17 cellular contexts compared by ENCODE assay signal in the genomic region with DNA sequence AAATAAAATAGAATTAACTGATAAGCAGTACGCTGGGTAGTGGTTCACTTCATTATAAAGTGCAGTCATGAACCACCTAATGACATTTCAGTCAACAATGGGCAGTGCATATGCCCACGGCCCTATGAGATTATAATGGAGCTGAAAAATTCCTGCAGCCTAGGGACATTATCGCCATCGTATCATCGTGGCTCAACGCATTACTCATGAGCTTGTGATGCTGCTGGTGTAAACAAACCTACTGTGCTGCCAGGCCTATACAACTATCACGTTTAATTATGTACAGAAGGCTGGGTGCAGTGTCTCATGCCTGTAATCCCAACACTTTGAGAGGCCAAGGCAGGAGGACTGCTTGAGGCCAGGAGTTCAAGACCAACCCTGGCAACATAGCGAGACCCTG.
"Had no signal": no experiment of that assay in that cellular context is flagged by ENCODE, and none has a peak within 500 bp of the region (broad histone marks: within the 10 kb centered on the region; RNA-seq: fewer than 3 reads in every experiment).

No MANE protein-coding gene starts in this region.

- H3K27ac ChIP-seq: ascending aorta, cardiac muscle cell, foreskin keratinocyte, prostate gland had no signal

- H3K36me3 ChIP-seq: ascending aorta, cardiac muscle cell, prostate gland had no signal

- DNase-seq: activated CD4-positive, alpha-beta T cell treated with anti-CD3 and anti-CD28 coated beads, Interleukin-2, amount 50 U/mL, for 4 hours; activated CD4-positive, CD25-positive, alpha-beta regulatory T cell treated with anti-CD3 and anti-CD28 coated beads, Interleukin-2, amount 50 U/mL, for 72 hours; activated naive CD4-positive, alpha-beta T cell treated with Interleukin-2 at 50 U/mL for 16 hours; foreskin keratinocyte; immature natural killer cell; nucleus accumbens; right cardiac atrium; small intestine; stimulated activated CD4-positive, alpha-beta T cell treated with anti-CD3 and anti-CD28 coated beads, Interleukin-4, amount 100 ng/mL, for 4 hours; stimulated activated CD8-positive, alpha-beta memory T cell treated with anti-CD3 and anti-CD28 coated beads, Interleukin-4, amount 100 ng/mL, for 48 hours; stimulated activated naive CD4-positive, alpha-beta T cell treated with Interleukin-2 at 50 U/mL for 16 hours; T-helper 9 cell had no signal

- ATAC-seq: activated T-helper 17 cell treated with anti-CD3 and anti-CD28 coated beads, Interleukin-2, amount 50 U/mL, for 72 hours; esophagus mucosa; foreskin keratinocyte; right cardiac atrium had no signal

- H3K9me3 ChIP-seq: ascending aorta, prostate gland had no signal

- H3K4me1 ChIP-seq: ascending aorta, foreskin keratinocyte, prostate gland had no signal

- H3K4me3 ChIP-seq: ascending aorta, cardiac muscle cell, prostate gland had no signal

- H3K27me3 ChIP-seq: ascending aorta, cardiac muscle cell had no signal
